20 cellular contexts compared by ENCODE assay signal in genomic region chr11:69664103-69664775, GRCh38. TPM values are rescaled to one million over a fixed set of nuclear protein-coding genes. Genes with fewer than 3 reads are reported as not detected.
"Had no signal": no experiment of that assay in that cellular context is flagged by ENCODE, and none has a peak within 500 bp of the region (broad histone marks: within the 10 kb centered on the region; RNA-seq: fewer than 3 reads in every experiment).

No MANE protein-coding gene starts in this region.

- H3K36me3 ChIP-seq: cardiac muscle cell had no signal

- H3K4me3 ChIP-seq: cardiac muscle cell, coronary artery, heart right ventricle had no signal

- DNase-seq: activated CD4-positive, alpha-beta T cell treated with anti-CD3 and anti-CD28 coated beads, Interleukin-2, amount 10 ng/mL, durations not matched to agents 7 days and 5 days; activated CD4-positive, CD25-positive, alpha-beta regulatory T cell; activated naive CD8-positive, alpha-beta T cell treated with anti-CD3 and anti-CD28 coated beads, Interleukin-2, amount 50 U/mL, for 24 hours; effector CD8-positive, alpha-beta T cell; heart right ventricle; left ventricle myocardium superior; mesendoderm; stimulated activated CD4-positive, alpha-beta T cell treated with anti-CD3 and anti-CD28 coated beads, Interleukin-2, amount 100 ng/mL, for 24 hours; stimulated activated naive CD4-positive, alpha-beta T cell treated with Interleukin-2 at 50 U/mL for 16 hours had no signal

- H3K9me3 ChIP-seq: heart right ventricle had no signal

- ATAC-seq: activated naive CD8-positive, alpha-beta T cell treated with anti-CD3 and anti-CD28 coated beads, Interleukin-2, amount 50 U/mL, for 24 hours; left ventricle myocardium superior had no signal

- H3K9me3 Mint-ChIP-seq: activated CD4-positive, alpha-beta T cell treated with anti-CD3 and anti-CD28 coated beads, Interleukin-2, amount 10 ng/mL, durations not matched to agents 7 days and 5 days; activated naive CD8-positive, alpha-beta T cell treated with anti-CD3 and anti-CD28 coated beads, Interleukin-2, amount 50 U/mL, for 24 hours; neural crest cell had no signal

- H3K4me1 Mint-ChIP-seq: activated CD4-positive, alpha-beta T cell treated with anti-CD3 and anti-CD28 coated beads, Interleukin-2, amount 10 ng/mL, durations not matched to agents 7 days and 5 days had no signal

- H3K27ac ChIP-seq: cardiac muscle cell, coronary artery, heart right ventricle had no signal

- H3K27me3 Mint-ChIP-seq: activated CD4-positive, alpha-beta T cell treated with anti-CD3 and anti-CD28 coated beads, Interleukin-2, amount 10 ng/mL, durations not matched to agents 7 days and 5 days; activated naive CD8-positive, alpha-beta T cell treated with anti-CD3 and anti-CD28 coated beads, Interleukin-2, amount 50 U/mL, for 24 hours had no signal

- H3K27me3 ChIP-seq: cardiac muscle cell, heart right ventricle had no signal

- H3K4me3 Mint-ChIP-seq: activated CD4-positive, alpha-beta T cell treated with anti-CD3 and anti-CD28 coated beads, Interleukin-2, amount 10 ng/mL, durations not matched to agents 7 days and 5 days; activated naive CD8-positive, alpha-beta T cell treated with anti-CD3 and anti-CD28 coated beads, Interleukin-2, amount 50 U/mL, for 24 hours; neural crest cell had no signal

- H3K27ac Mint-ChIP-seq: activated CD4-positive, alpha-beta T cell treated with anti-CD3 and anti-CD28 coated beads, Interleukin-2, amount 10 ng/mL, durations not matched to agents 7 days and 5 days had no signal

RNA-seq across cellular contexts. Expression of gene FGF19, which starts 39.6 kb away (rescaled TPM):
- total RNA-seq: activated CD4-positive, alpha-beta T cell treated with anti-CD3 and anti-CD28 coated beads, Interleukin-2, amount 10 ng/mL, durations not matched to agents 7 days and 5 days; activated CD8-positive, alpha-beta memory T cell treated with anti-CD3 and anti-CD28 coated beads for 36 hours; astrocyte; cardiac muscle cell; fibroblast of lung; frontal cortex; heart right ventricle; left ventricle myocardium superior; myocyte; T-helper 2 cell treated with Interferon-gamma antibody and Interleukin-4, amounts not matched to agents 100 ng/mL and 5 ng/mL, for 36 hours; temporal lobe; urinary bladder had no signal
